8 cellular contexts compared by ENCODE assay signal in genomic region chr1:156122519-156123355, GRCh38. TPM values are rescaled to one million over a fixed set of nuclear protein-coding genes. Genes with fewer than 3 reads are reported as not detected.
DNase-seq lines count a peak whose midpoint lies in the region; ATAC-seq, FAIRE-seq and TF ChIP-seq lines count a peak whose summit lies in the region.

No MANE protein-coding gene starts in this region.

- H3K27me3 ChIP-seq in Panc1 (ENCODE audit: control insufficient read depth, insufficient read depth, low read length) (no peaks in the 10 kb centered on the region), H1 (replicated peaks in 1 of 4; ENCODE audit: control insufficient read depth in 3 of 4, extremely low read depth in 1 of 4, insufficient read depth in 3 of 4, low read length in 3 of 4) (no peaks in the 10 kb centered on the region)

- H4K20me1 ChIP-seq in H1 (replicated peaks in 1 of 2; ENCODE audit: control insufficient read depth in 1 of 2, insufficient read depth in 2 of 2, low read length in 2 of 2) = peaks cover 2 to 6% of the 10 kb centered on the region in 2 experiments

- H3K36me3 ChIP-seq in Panc1 (ENCODE audit: control insufficient read depth, insufficient read depth, low read length) (peaks cover 2% of the 10 kb centered on the region; the same call in 1 of the 2 replicates), H1 (ENCODE audit: control insufficient read depth in 2 of 4, insufficient read depth in 4 of 4, low read length in 3 of 4) (no peaks in the 10 kb centered on the region)

- peak overlapping the region; percentile 6 for H2BK120ac ChIP-seq in H1 (replicated peaks; ENCODE audit: low read depth, low read length)

- TF ChIP-seq CTCF in Panc1 (IDR thresholded peaks at IDR 0.05) (no peak), H1 (IDR thresholded peaks at IDR 0.05; ENCODE audit: control extremely low read depth in 1 of 3, insufficient read depth in 1 of 3, low read depth in 1 of 3, low read length in 3 of 3) (no peak; a peak in 1 of 4 replicates)

- no peak overlapping the region for H4K5ac ChIP-seq in H1 (ENCODE audit: insufficient read length, low read depth, low read length)

- H2BK5ac ChIP-seq in H1 (ENCODE audit: low read depth, low read length) = peak overlapping the region; percentile 89

- H3K4ac ChIP-seq in H1 (replicated peaks; ENCODE audit: insufficient read length, low read depth, low read length) = no peak overlapping the region

- no TSS peak for BruUV-seq in Panc1 (replicated peaks; lab: Mats Ljungman, UMichigan)

- 0 out of 2 replicates have a peak overlapping the region, but pooled peaks have one; percentile 55 for H2BK15ac ChIP-seq in H1 (ENCODE audit: low read length)

- no peaks in the 10 kb centered on the region for H3K9me3 ChIP-seq in Panc1 (ENCODE audit: control insufficient read depth, insufficient read depth, low read depth, low read length)
- H3K9me3 ChIP-seq in H1 (ENCODE audit: insufficient read depth in 2 of 2, low read depth in 1 of 2, low read length in 1 of 2) = no peaks in the 10 kb centered on the region

- H3K4me3 ChIP-seq in Panc1 (ENCODE audit: low read depth in 2 of 2, low read length in 2 of 2) (peak overlapping the region; percentile 19 to 58), H1 (ENCODE audit: extremely low read depth in 1 of 4, insufficient read depth in 2 of 4, low read depth in 3 of 4, low read length in 4 of 4) (peak overlapping the region in 1 of 4 experiments; percentile 5; a peak in 1 of 8 replicates)

- TF ChIP-seq RAD21 in H1 (IDR thresholded peaks at IDR 0.05 in 1 of 2, conservative IDR thresholded peaks at IDR 0.05 in 1 of 2; ENCODE audit: low read depth in 2 of 2, low read length in 2 of 2) = no peak

- peaks cover 3% of the 10 kb centered on the region for H3K79me1 ChIP-seq in H1 (ENCODE audit: low read depth, low read length)

- no peak overlapping the region for H4K8ac ChIP-seq in H1 (ENCODE audit: extremely low read depth, insufficient read depth, low read length)

- FAIRE-seq in H1 (lab: Jason Lieb, UNC) = no peak
- FAIRE-seq in urothelium cell line (lab: Jason Lieb, UNC) = no peak

- no peak overlapping the region for H3K14ac ChIP-seq in H1 (ENCODE audit: insufficient read length)

- H2AK5ac ChIP-seq in H1 (ENCODE audit: low read depth, low read length) = peak overlapping the region; percentile 94; the same call in 1 of the 2 replicates

- H3K27ac ChIP-seq in Panc1 (ENCODE audit: low read length) (peak overlapping the region; percentile 95), H1 (ENCODE audit: low read depth, low read length) (peak overlapping the region; percentile 82)

- H3K4me2 ChIP-seq in H1 (ENCODE audit: insufficient read depth in 1 of 2, low read depth in 2 of 2, low read length in 2 of 2) = peak overlapping the region; percentile 54 to 62; a peak in 2 of 4 replicates

- H4K91ac ChIP-seq in H1 (replicated peaks; ENCODE audit: insufficient read length, low read length) = peak overlapping the region; percentile 9

- H3K23ac ChIP-seq in H1 (ENCODE audit: insufficient read length) = no peak overlapping the region

- peaks cover 0 to 12% of the 10 kb centered on the region in 2 experiments; a peak in 1 of 4 replicates for H3K79me2 ChIP-seq in H1 (ENCODE audit: control insufficient read depth in 1 of 2, insufficient read depth in 2 of 2, low read length in 2 of 2)

- TF ChIP-seq EP300 in H1 (IDR thresholded peaks at IDR 0.05; ENCODE audit: borderline replicate concordance in 1 of 2, low read depth in 2 of 2, low read length in 2 of 2) = no peak

- H2BK20ac ChIP-seq in H1 (ENCODE audit: low read length) = peak overlapping the region; percentile 24; the same call in 1 of the 2 replicates

- intact Hi-C loops in Panc1 (cut with micrococcal nuclease; ENCODE audit: unreplicated experiment) = no loop called here

- H2BK12ac ChIP-seq in H1 (ENCODE audit: low read depth, low read length) = peak overlapping the region; percentile 99

- 75% methylated on average over 14 of the region's 14 CpGs; no CpG with 5 or more reads in 1 of the 2 experiments for WGBS in H1 (ENCODE audit: extremely low coverage in 1 of 2, insufficient coverage in 1 of 2, insufficient read length in 1 of 2, insufficient replicate concordance in 2 of 2, low coverage in 1 of 2, low lambda C conversion rate in 2 of 2, missing lambda C conversion rate in 1 of 2), 2 experiments

- CTCF ChIA-PET in Panc1 (lab: Charles Lee) (interaction anchor here (0.6 to 1.1 kb wide), 4 partner anchors 24 to 102 kb away, joined by 3 to 7 read pairs (median 4); no protein-coding TSS in a partner anchor), H1 (lab: Charles Lee; ENCODE audit: partially characterized antibody) (interaction anchor here (0.5 to 42.4 kb wide), 17 partner anchors 4 to 176 kb away, joined by 3 to 1994 read pairs (median 4); partner anchors contain the start of genes LMNA, MEX3A and VHLL)

- H3K18ac ChIP-seq in H1 (ENCODE audit: extremely low read depth, low read length) = peak overlapping the region; percentile 95

- H3K23me2 ChIP-seq in H1 (ENCODE audit: low read depth, low read length) = no peaks in the 10 kb centered on the region

- H3K9ac ChIP-seq in H1 (replicated peaks in 1 of 4; ENCODE audit: extremely low read depth in 1 of 4, low read depth in 3 of 4, low read length in 3 of 4) = peak overlapping the region in 1 of 4 experiments; percentile 35; a peak in 5 of 7 replicates

- no peak overlapping the region for H2AFZ ChIP-seq in H1 (ENCODE audit: low read length)

- in situ Hi-C loops in Panc1 (cut with HindIII; ENCODE audit: low pct_unique_long_range_greater_than_20kb, low sequenced_read_pairs) = no loop called here

- H3K4me1 ChIP-seq in Panc1 (ENCODE audit: control insufficient read depth, insufficient read depth, low read length) = peaks cover 90% of the 10 kb centered on the region
- H3K4me1 ChIP-seq in H1 (replicated peaks in 1 of 4; ENCODE audit: control insufficient read depth in 3 of 4, insufficient read depth in 4 of 4, low read length in 3 of 4) = peaks cover 7 to 30% (median 24%) of the 10 kb centered on the region in 4 experiments

- TF ChIP-seq POLR2A in H1 (IDR thresholded peaks at IDR 0.05; ENCODE audit: control extremely low read depth in 1 of 2, low read depth in 2 of 2, low read length in 2 of 2) = no peak

- DNase-seq in GOT3 (lab: John Stamatoyannopoulos, UW) (peak; percentile 36), Panc1 (ENCODE audit: low read depth, low spot score) (peak; percentile 87), H1 (ENCODE audit: low read depth in 1 of 2, low spot score in 2 of 2) (no peak), midbrain (lab: John Stamatoyannopoulos, UW) (peak; percentile 57), urothelium cell line (ENCODE audit: low spot score) (peak; percentile 52), HPDE6-E6E7 (ENCODE audit: extremely low spot score) (no peak)
- DNase-seq in activated CD4-positive, alpha-beta T cell treated with anti-CD3 and anti-CD28 coated beads, Interleukin-2, amount 50 U/mL, for 1 hour = no peak

- POLR2A ChIA-PET in Panc1 (lab: Charles Lee) (interaction anchor here (0.5 to 0.9 kb wide), 2 partner anchors 11 to 18 kb away, joined by 3 to 7 read pairs; no protein-coding TSS in a partner anchor), H1 (lab: Charles Lee; ENCODE audit: partially characterized antibody) (interaction anchor here (1.1 to 28.0 kb wide), 6 partner anchors 8 to 185 kb away, joined by 3 to 763 read pairs (median 6); partner anchors contain the start of genes LMNA, MEX3A and PMF1)

- no peak overlapping the region for H3K56ac ChIP-seq in H1 (replicated peaks; ENCODE audit: insufficient read length, low read depth, low read length)

- ATAC-seq in Panc1 (peak; percentile 49), HG03175 (IDR thresholded peaks at IDR 0.05; ENCODE audit: unreplicated experiment) (no peak)

TF ChIP-seq in H1, 55 proteins besides CTCF, POLR2A, EP300 and RAD21 (continues in another document):
- TF ChIP-seq SIX5 (IDR thresholded peaks at IDR 0.05; ENCODE audit: low read depth, low read length) (no peak), TCF12 (IDR thresholded peaks at IDR 0.05; ENCODE audit: low read depth, low read length) (no peak), TEAD4 (IDR thresholded peaks at IDR 0.05; ENCODE audit: low read depth, low read length) (no peak), CHD2 (IDR thresholded peaks at IDR 0.05; ENCODE audit: low read length) (no peak)

RNA-seq across cellular contexts. Expression of gene LMNA, which starts 8.2 kb away (rescaled TPM):
- total RNA-seq in Panc1 (2021; ENCODE audit: unreplicated experiment) = 691 TPM
- 726 TPM for polyA plus RNA-seq in Panc1 (2012; ENCODE audit: insufficient read length)
- total RNA-seq in H1 (2021; fragmentation: NEBNext Ultra II Directional; extraction: Animal tissue kit (Norgen Biotek cat#: 25700)) = 46.8 and 48.0 TPM in 2 replicates
- polyA plus RNA-seq in H1 (2011; rRNA removed) = 25.8 and 38.3 TPM in 2 replicates
- 33.6 TPM for polyA plus RNA-seq in H1 (2011; cell fraction: cytosol; rRNA removed)
- 78.1 TPM for polyA plus RNA-seq in H1 (2011; cell fraction: nucleus; rRNA removed)
- 36.7 to 43.4 TPM (median 39.1 TPM) in 4 replicates for polyA plus RNA-seq in H1 (2012, experiment 1 of 2)
- polyA plus RNA-seq in H1 (2012, experiment 2 of 2) = 56.7 TPM
- 34.7 TPM for polyA plus RNA-seq in H1 (2013, experiment 1 of 2)
- polyA plus RNA-seq in H1 (2013, experiment 2 of 2) = 32.6 TPM
- polyA minus RNA-seq in H1 (2011; rRNA and poly(A)+ RNA removed) = 15.1 and 20.9 TPM in 2 replicates
- polyA minus RNA-seq in H1 (2011; cell fraction: cytosol; rRNA and poly(A)+ RNA removed) = 33.7 TPM
- polyA minus RNA-seq in H1 (2011; cell fraction: nucleus; rRNA and poly(A)+ RNA removed) = 28.1 TPM

RNA-seq across cellular contexts. Expression of gene SEMA4A, which starts 30.6 kb away (rescaled TPM):
- 0.21 TPM for total RNA-seq in Panc1 (2021; ENCODE audit: unreplicated experiment)
- polyA plus RNA-seq in Panc1 (2012; ENCODE audit: insufficient read length) = 0.22 TPM
- total RNA-seq in H1 (2021; fragmentation: NEBNext Ultra II Directional; extraction: Animal tissue kit (Norgen Biotek cat#: 25700)) = 5.9 and 7.3 TPM in 2 replicates
- polyA plus RNA-seq in H1 (2011; rRNA removed) = 10.6 and 12.0 TPM in 2 replicates
- polyA plus RNA-seq in H1 (2011; cell fraction: cytosol; rRNA removed) = 10.3 TPM
- 27.7 TPM for polyA plus RNA-seq in H1 (2011; cell fraction: nucleus; rRNA removed)
- 5.9 to 11.9 TPM (median 8.7 TPM) in 4 replicates for polyA plus RNA-seq in H1 (2012, experiment 1 of 2)
- 6.4 TPM for polyA plus RNA-seq in H1 (2012, experiment 2 of 2)
- polyA plus RNA-seq in H1 (2013, experiment 1 of 2) = 6.5 TPM
- polyA plus RNA-seq in H1 (2013, experiment 2 of 2) = 6.3 TPM
- polyA minus RNA-seq in H1 (2011; rRNA and poly(A)+ RNA removed) = 11.9 TPM in 2 replicates
- 12.0 TPM for polyA minus RNA-seq in H1 (2011; cell fraction: cytosol; rRNA and poly(A)+ RNA removed)
- polyA minus RNA-seq in H1 (2011; cell fraction: nucleus; rRNA and poly(A)+ RNA removed) = 15.1 TPM

RNA-seq across cellular contexts. Expression of gene MEX3A, which starts 40.5 kb away (rescaled TPM):
- total RNA-seq in Panc1 (2021; ENCODE audit: unreplicated experiment) = 15.8 TPM
- 33.1 TPM for polyA plus RNA-seq in Panc1 (2012; ENCODE audit: insufficient read length)
- 52.4 and 54.7 TPM in 2 replicates for total RNA-seq in H1 (2021; fragmentation: NEBNext Ultra II Directional; extraction: Animal tissue kit (Norgen Biotek cat#: 25700))
- 34.1 and 43.5 TPM in 2 replicates for polyA plus RNA-seq in H1 (2011; rRNA removed)
- 30.7 TPM for polyA plus RNA-seq in H1 (2011; cell fraction: cytosol; rRNA removed)
- 122 TPM for polyA plus RNA-seq in H1 (2011; cell fraction: nucleus; rRNA removed)
- 42.2 to 51.4 TPM (median 46.7 TPM) in 4 replicates for polyA plus RNA-seq in H1 (2012, experiment 1 of 2)
- polyA plus RNA-seq in H1 (2012, experiment 2 of 2) = 37.7 TPM
- polyA plus RNA-seq in H1 (2013, experiment 1 of 2) = 50.4 TPM
- polyA plus RNA-seq in H1 (2013, experiment 2 of 2) = 45.1 TPM
- polyA minus RNA-seq in H1 (2011; rRNA and poly(A)+ RNA removed) = 43.0 and 47.3 TPM in 2 replicates
- 55.2 TPM for polyA minus RNA-seq in H1 (2011; cell fraction: cytosol; rRNA and poly(A)+ RNA removed)
- 107 TPM for polyA minus RNA-seq in H1 (2011; cell fraction: nucleus; rRNA and poly(A)+ RNA removed)

Comparison
In these comparisons a context has a peak if more than half of its experiments do, and no peak if none do; other contexts are left out.
1. DNase-seq: peak in GOT3 (single experiment), Panc1 (single experiment), midbrain (single experiment) and urothelium cell line (single experiment); none in H1 (0 of 2), HPDE6-E6E7 (single experiment) and activated CD4-positive, alpha-beta T cell treated with anti-CD3 and anti-CD28 coated beads, Interleukin-2, amount 50 U/mL, for 1 hour (single experiment).
2. RNA of gene LMNA, which starts 8.2 kb away (total RNA-seq): 691 TPM in Panc1 (single experiment); 46.8 to 48.0 TPM in H1; every median in the first group is over 10 times any median in the second.